Comparison of ENCODE assay signal across 8 cellular contexts in the genomic region with DNA sequence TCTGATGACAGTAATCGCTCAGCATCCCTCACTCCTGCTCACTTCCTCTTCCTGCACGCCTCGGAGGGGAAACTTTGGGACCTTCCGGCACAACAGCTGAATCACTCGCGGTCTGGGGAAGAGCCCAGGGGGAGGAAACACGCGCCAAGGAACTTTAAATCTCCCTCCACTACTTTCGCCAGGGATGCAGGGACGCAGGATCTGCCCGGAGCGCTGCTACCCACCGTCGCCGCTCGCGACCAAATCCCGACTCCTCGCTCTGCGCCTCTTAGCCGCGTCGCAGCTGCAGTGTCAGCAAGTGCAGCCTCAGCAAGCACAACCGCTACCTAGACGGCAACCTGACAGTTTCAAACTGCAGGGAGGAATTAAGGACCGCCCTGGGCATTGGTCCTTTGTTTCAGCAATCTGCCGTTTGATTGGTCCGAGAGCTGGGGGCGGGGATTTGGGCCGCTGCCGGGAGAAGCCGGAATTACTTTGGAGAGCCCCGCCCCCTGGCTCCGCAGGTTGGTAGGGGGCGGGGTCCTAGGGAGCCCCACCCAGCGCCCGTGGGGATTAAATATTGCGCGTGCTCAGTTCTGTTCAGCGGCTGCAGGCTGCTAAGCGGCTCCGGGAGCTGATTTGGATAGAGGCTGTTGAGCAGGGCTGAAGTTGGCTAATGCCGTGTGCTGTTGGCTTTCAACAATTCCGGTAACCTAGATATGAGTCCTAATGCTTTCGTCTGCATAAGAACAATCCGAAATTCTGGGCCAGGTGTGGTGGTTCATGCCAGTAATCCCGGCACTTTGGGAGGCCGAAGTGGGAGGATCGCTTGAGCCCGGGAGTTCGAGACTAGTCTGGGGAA. TPM values are rescaled to one million over a fixed set of nuclear protein-coding genes. Genes with fewer than 3 reads are reported as not detected.
DNase-seq lines count a peak whose midpoint lies in the region; ATAC-seq, FAIRE-seq and TF ChIP-seq lines count a peak whose summit lies in the region.

A gene with protein sequence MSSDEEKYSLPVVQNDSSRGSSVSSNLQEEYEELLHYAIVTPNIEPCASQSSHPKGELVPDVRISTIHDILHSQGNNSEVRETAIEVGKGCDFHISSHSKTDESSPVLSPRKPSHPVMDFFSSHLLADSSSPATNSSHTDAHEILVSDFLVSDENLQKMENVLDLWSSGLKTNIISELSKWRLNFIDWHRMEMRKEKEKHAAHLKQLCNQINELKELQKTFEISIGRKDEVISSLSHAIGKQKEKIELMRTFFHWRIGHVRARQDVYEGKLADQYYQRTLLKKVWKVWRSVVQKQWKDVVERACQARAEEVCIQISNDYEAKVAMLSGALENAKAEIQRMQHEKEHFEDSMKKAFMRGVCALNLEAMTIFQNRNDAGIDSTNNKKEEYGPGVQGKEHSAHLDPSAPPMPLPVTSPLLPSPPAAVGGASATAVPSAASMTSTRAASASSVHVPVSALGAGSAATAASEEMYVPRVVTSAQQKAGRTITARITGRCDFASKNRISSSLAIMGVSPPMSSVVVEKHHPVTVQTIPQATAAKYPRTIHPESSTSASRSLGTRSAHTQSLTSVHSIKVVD (minus strand): TSS at position 356 of the 841 bp plus-strand sequence. CDS start 4,500 bp downstream, outside the sequence.

- DNase-seq in NCI-H1930 (lab: John Stamatoyannopoulos, UW) (peak; percentile 90 to 91), ascending aorta (ENCODE audit: low spot score in 2 of 2) (peak; percentile 87 to 98), right atrium auricular region (ENCODE audit: low spot score) (peak; percentile 98), psoas muscle (peak; percentile 96 to 98), urothelium cell line (ENCODE audit: low spot score) (peak; percentile 96)
- peak; percentile 97 for DNase-seq in T-helper 2 cell treated with Interferon-gamma antibody and Interleukin-4, amounts not matched to agents 5 μg/mL and 100 μg/mL, for 36 hours (ENCODE audit: low spot score)

- H3K9me3 Mint-ChIP-seq in T-helper 2 cell treated with Interferon-gamma antibody and Interleukin-4, amounts not matched to agents 5 μg/mL and 100 μg/mL, for 36 hours: no peaks in the 10 kb centered on the region

- WGBS in psoas muscle, 3 donors: 8 to 10% (median 9%) methylated on average over 49 to 51 of the region's 51 CpGs

- no peaks in the 10 kb centered on the region for H3K27me3 ChIP-seq in ascending aorta
- H3K27me3 ChIP-seq in right atrium auricular region: no peaks in the 10 kb centered on the region
- no peaks in the 10 kb centered on the region for H3K27me3 ChIP-seq in psoas muscle (ENCODE audit: insufficient read depth in 3 of 3, low read length in 2 of 3)

- H3K4me3 Mint-ChIP-seq in T-helper 2 cell treated with Interferon-gamma antibody and Interleukin-4, amounts not matched to agents 5 μg/mL and 100 μg/mL, for 36 hours: peak within 1 kb of the TSS; percentile 100

- peaks cover 25% of the 10 kb centered on the region for H3K36me3 Mint-ChIP-seq in T-helper 2 cell treated with Interferon-gamma antibody and Interleukin-4, amounts not matched to agents 5 μg/mL and 100 μg/mL, for 36 hours (ENCODE audit: low read depth)

- H3K27ac ChIP-seq in ascending aorta (peak within 1 kb of the TSS; percentile 72 to 75), right atrium auricular region (peak within 1 kb of the TSS; percentile 81 to 86), psoas muscle (peak within 1 kb of the TSS; percentile 88)

- H3K9me3 ChIP-seq in ascending aorta: no peaks in the 10 kb centered on the region
- no peaks in the 10 kb centered on the region for H3K9me3 ChIP-seq in right atrium auricular region
- no peaks in the 10 kb centered on the region for H3K9me3 ChIP-seq in psoas muscle

- intact Hi-C loops in ascending aorta (cut with DNase I) (loop anchor here (1.0 to 5.0 kb wide), 4 partner anchors 207 to 665 kb away; a partner anchor contains a TSS), psoas muscle (cut with DNase I) (loop anchor here in 1 of 2 donors (5.0 kb wide), 1 partner anchor 1775 kb away; a partner anchor contains a TSS)

- H3K4me3 ChIP-seq in ascending aorta: peak within 1 kb of the TSS; percentile 64 to 77
- H3K4me3 ChIP-seq in right atrium auricular region: peak within 1 kb of the TSS; percentile 69 to 81
- peak within 1 kb of the TSS; percentile 78 for H3K4me3 ChIP-seq in psoas muscle

- no peak for TF ChIP-seq CTCF in ascending aorta (IDR thresholded peaks at IDR 0.05)
- TF ChIP-seq CTCF in right atrium auricular region (IDR thresholded peaks at IDR 0.05): no peak
- no peak for TF ChIP-seq CTCF in psoas muscle (IDR thresholded peaks at IDR 0.05)

- no peak for FAIRE-seq in urothelium cell line (lab: Jason Lieb, UNC)

- ATAC-seq in GM18502 (IDR thresholded peaks at IDR 0.05; ENCODE audit: poor library complexity, unreplicated experiment) (peak; percentile 96), HG02970 (IDR thresholded peaks at IDR 0.05; ENCODE audit: low FRiP score, unreplicated experiment) (peak; percentile 95), psoas muscle (peak; percentile 98 to 99 (median 98))

- H3K36me3 ChIP-seq in ascending aorta (no peaks in the 10 kb centered on the region), right atrium auricular region (no peaks in the 10 kb centered on the region), psoas muscle (ENCODE audit: insufficient read depth in 1 of 2, low read depth in 1 of 2) (peaks cover 0 to 15% of the 10 kb centered on the region in 2 donors)

- H3K27me3 Mint-ChIP-seq in T-helper 2 cell treated with Interferon-gamma antibody and Interleukin-4, amounts not matched to agents 5 μg/mL and 100 μg/mL, for 36 hours (ENCODE audit: low read depth): peaks cover 3% of the 10 kb centered on the region

- H3K4me1 Mint-ChIP-seq in T-helper 2 cell treated with Interferon-gamma antibody and Interleukin-4, amounts not matched to agents 5 μg/mL and 100 μg/mL, for 36 hours (ENCODE audit: low read depth): peaks cover 30% of the 10 kb centered on the region

- peak within 1 kb of the TSS; percentile 100 for H3K27ac Mint-ChIP-seq in T-helper 2 cell treated with Interferon-gamma antibody and Interleukin-4, amounts not matched to agents 5 μg/mL and 100 μg/mL, for 36 hours

- H3K4me1 ChIP-seq in ascending aorta (peaks cover 0 to 10% of the 10 kb centered on the region in 2 donors), right atrium auricular region (peaks cover 0 to 15% of the 10 kb centered on the region in 2 donors), psoas muscle (no peaks in the 10 kb centered on the region)

RNA-seq across cellular contexts. Expression of the gene that starts here (rescaled TPM):
- total RNA-seq in ascending aorta (5.3 TPM), right atrium auricular region (10 to 100 TPM in 1 of 2 donors, 1 to 10 TPM in 1; 2.8 to 12.6 TPM), psoas muscle (1 to 10 TPM; 3.3 to 4.5 (median 3.5) TPM)
- 1 to 10 TPM; 4.0 to 7.1 (median 4.8) TPM for polyA plus RNA-seq in psoas muscle

Comparison
In these comparisons a context has a peak if more than half of its experiments do, and no peak if none do; other contexts are left out.
1. Peak in every context shown above with its lines: DNase-seq, ATAC-seq, H3K4me3 ChIP-seq and H3K27ac ChIP-seq.